In the genomic region with DNA sequence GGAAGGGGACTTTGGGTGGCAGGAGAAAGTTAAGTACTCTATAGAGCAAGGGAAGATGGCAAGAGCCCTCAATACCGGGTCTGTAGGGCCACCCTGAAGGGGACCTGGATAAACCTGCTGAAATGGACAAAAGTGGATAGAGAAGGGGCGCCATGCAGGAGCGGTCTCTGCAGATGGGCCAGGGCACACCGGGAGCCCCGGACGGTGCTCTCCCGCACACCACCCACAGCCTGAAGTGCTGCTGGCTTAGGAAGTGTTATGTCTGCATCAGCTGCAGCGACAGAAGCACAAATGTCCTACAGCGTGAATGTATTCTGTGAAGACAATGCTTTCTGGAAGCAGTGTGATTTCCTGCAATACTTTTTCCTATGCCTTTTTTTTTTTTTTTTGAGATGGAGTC, we compare ENCODE assay signal across 18 cellular contexts. TPM values are rescaled to one million over a fixed set of nuclear protein-coding genes. Genes with fewer than 3 reads are reported as not detected.
DNase-seq lines count a peak whose midpoint lies in the region; ATAC-seq and TF ChIP-seq lines count a peak whose summit lies in the region.
"Had no signal": no experiment of that assay in that cellular context is flagged by ENCODE, and none has a peak within 500 bp of the region (broad histone marks: within the 10 kb centered on the region; RNA-seq: fewer than 3 reads in every experiment).

No MANE protein-coding gene starts in this region.

- H3K79me2 ChIP-seq in SK-N-SH (ENCODE audit: insufficient read depth): no peaks in the 10 kb centered on the region
- peaks cover 42% of the 10 kb centered on the region for H3K79me2 ChIP-seq in smooth muscle cell (ENCODE audit: low read depth)

- no peak overlapping the region for H3K9ac ChIP-seq in SK-N-SH
- H3K9ac ChIP-seq in BLaER1 treated with 17β-estradiol and CSF1 and Interleukin-3, amounts not matched to agents 10 nM and 100 nM: no peak overlapping the region
- no peak overlapping the region for H3K9ac ChIP-seq in smooth muscle cell (ENCODE audit: low read depth)

- peaks cover 19% of the 10 kb centered on the region for H3K4me1 Mint-ChIP-seq in endothelial cell (ENCODE audit: unreplicated experiment)
- H3K4me1 Mint-ChIP-seq in activated CD8-positive, alpha-beta T cell treated with anti-CD3 and anti-CD28 coated beads, Interleukin-2, amount 10 ng/mL, durations not matched to agents 7 days and 5 days (ENCODE audit: low read depth): no peaks in the 10 kb centered on the region
- H3K4me1 Mint-ChIP-seq: CD8-positive, alpha-beta memory T cell had no signal

- no peak overlapping the region for H3K4me3 ChIP-seq in SK-N-SH (ENCODE audit: low read depth in 2 of 2, low read length in 1 of 2)
- H3K4me3 ChIP-seq in BLaER1 treated with 17β-estradiol and CSF1 and Interleukin-3, amounts not matched to agents 10 nM and 100 nM: no peak overlapping the region
- no peak overlapping the region for H3K4me3 ChIP-seq in smooth muscle cell

- TF ChIP-seq RAD21 in SK-N-SH (IDR thresholded peaks at IDR 0.05; ENCODE audit: low read length): no peak

- H3K9me3 Mint-ChIP-seq in endothelial cell (ENCODE audit: unreplicated experiment): peaks cover 5% of the 10 kb centered on the region
- H3K9me3 Mint-ChIP-seq in activated CD8-positive, alpha-beta T cell treated with anti-CD3 and anti-CD28 coated beads, Interleukin-2, amount 10 ng/mL, durations not matched to agents 7 days and 5 days (ENCODE audit: insufficient read depth): no peaks in the 10 kb centered on the region
- H3K9me3 Mint-ChIP-seq: HFFc6 had no signal

- peaks cover 41% of the 10 kb centered on the region for H3K36me3 Mint-ChIP-seq in endothelial cell (ENCODE audit: low read depth, unreplicated experiment)
- H3K36me3 Mint-ChIP-seq in activated CD8-positive, alpha-beta T cell treated with anti-CD3 and anti-CD28 coated beads, Interleukin-2, amount 10 ng/mL, durations not matched to agents 7 days and 5 days (ENCODE audit: low read depth): no peaks in the 10 kb centered on the region
- H3K36me3 Mint-ChIP-seq: CD8-positive, alpha-beta memory T cell had no signal

- TF ChIP-seq CTCF in SK-N-SH (IDR thresholded peaks at IDR 0.05): no peak
- no peak for TF ChIP-seq CTCF in endothelial cell (IDR thresholded peaks at IDR 0.05; ENCODE audit: unreplicated experiment)
- TF ChIP-seq CTCF in smooth muscle cell (IDR thresholded peaks at IDR 0.05; ENCODE audit: borderline replicate concordance, insufficient read depth, poor library complexity, severe bottlenecking): no peak

- H3F3A ChIP-seq in SK-N-SH (replicated peaks; ENCODE audit: insufficient read depth): no peaks in the 10 kb centered on the region
- peaks cover 10% of the 10 kb centered on the region for H3F3A ChIP-seq in smooth muscle cell (ENCODE audit: low read depth)

- H3K27me3 Mint-ChIP-seq in endothelial cell (ENCODE audit: unreplicated experiment): peaks cover 5% of the 10 kb centered on the region
- H3K27me3 Mint-ChIP-seq in activated CD8-positive, alpha-beta T cell treated with anti-CD3 and anti-CD28 coated beads, Interleukin-2, amount 10 ng/mL, durations not matched to agents 7 days and 5 days (ENCODE audit: low read depth): peaks cover under 1% of the 10 kb centered on the region

- no peak for DNase-seq in SK-N-SH
- DNase-seq in endothelial cell (ENCODE audit: low spot score): no peak
- no peak for DNase-seq in smooth muscle cell (lab: John Stamatoyannopoulos, UW; ENCODE audit: unreplicated experiment)
- no peak for DNase-seq in activated CD8-positive, alpha-beta T cell treated with anti-CD3 and anti-CD28 coated beads, Interleukin-2, amount 10 ng/mL, durations not matched to agents 7 days and 5 days
- no peak for DNase-seq in NCI-H1105 treated with DMSO at 0.1 percent for 48 hours (lab: John Stamatoyannopoulos, UW)
- DNase-seq: C1 segment of cervical spinal cord; CD4-positive, CD25-positive, alpha-beta regulatory T cell; CD8-positive, alpha-beta memory T cell; COR-L47; GDM1; GOT3; H7 had no signal

- H3K4me1 ChIP-seq in SK-N-SH (ENCODE audit: control insufficient read depth in 1 of 2, insufficient read depth in 2 of 2, low read depth in 1 of 2, low read length in 1 of 2) (no peaks in the 10 kb centered on the region; a peak in 1 of 4 replicates), smooth muscle cell (ENCODE audit: low read depth) (peaks cover 12% of the 10 kb centered on the region)
- peaks cover 18 to 78% (median 62%) of the 10 kb centered on the region in 10 experiments for H3K4me1 ChIP-seq in BLaER1 treated with 17β-estradiol and CSF1 and Interleukin-3, amounts not matched to agents 10 nM and 100 nM

- TF ChIP-seq EP300 in SK-N-SH (IDR thresholded peaks at IDR 0.05; ENCODE audit: borderline replicate concordance in 1 of 2, low read depth in 1 of 2, low read length in 1 of 2): no peak

- H3K27ac ChIP-seq in SK-N-SH (ENCODE audit: low read depth in 2 of 2, low read length in 1 of 2): no peak overlapping the region
- no peak overlapping the region for H3K27ac ChIP-seq in BLaER1 treated with 17β-estradiol and CSF1 and Interleukin-3, amounts not matched to agents 10 nM and 100 nM
- peak overlapping the region; percentile 57 for H3K27ac ChIP-seq in smooth muscle cell (ENCODE audit: low read depth)
- H3K27ac ChIP-seq: 22Rv1 had no signal

- ATAC-seq in SK-N-SH treated with all-trans-retinoic acid at 6 μM for 48 hours (peak; percentile 7), HG02588 (IDR thresholded peaks at IDR 0.05; ENCODE audit: unreplicated experiment) (no peak)
- ATAC-seq in activated CD8-positive, alpha-beta T cell treated with anti-CD3 and anti-CD28 coated beads, Interleukin-2, amount 10 ng/mL, durations not matched to agents 7 days and 5 days: no peak
- ATAC-seq: HCT116 had no signal

- H3K27me3 ChIP-seq in SK-N-SH (ENCODE audit: insufficient read depth) (no peaks in the 10 kb centered on the region), smooth muscle cell (ENCODE audit: low read depth) (no peaks in the 10 kb centered on the region)
- no peaks in the 10 kb centered on the region for H3K27me3 ChIP-seq in BLaER1 treated with 17β-estradiol and CSF1 and Interleukin-3, amounts not matched to agents 10 nM and 100 nM

- H4K20me1 ChIP-seq in SK-N-SH (ENCODE audit: insufficient read depth) (no peaks in the 10 kb centered on the region), smooth muscle cell (ENCODE audit: low read depth) (peaks cover 76% of the 10 kb centered on the region)
- H4K20me1 ChIP-seq in BLaER1 treated with 17β-estradiol and CSF1 and Interleukin-3, amounts not matched to agents 10 nM and 100 nM: peaks cover 0 to 6% (median 0%) of the 10 kb centered on the region in 11 experiments; a peak in 1 of 22 replicates

- H3K4me3 Mint-ChIP-seq in endothelial cell (ENCODE audit: unreplicated experiment): no peak overlapping the region
- no peak overlapping the region for H3K4me3 Mint-ChIP-seq in activated CD8-positive, alpha-beta T cell treated with anti-CD3 and anti-CD28 coated beads, Interleukin-2, amount 10 ng/mL, durations not matched to agents 7 days and 5 days
- H3K4me3 Mint-ChIP-seq: CD4-positive, CD25-positive, alpha-beta regulatory T cell; CD8-positive, alpha-beta memory T cell; HFFc6 had no signal

- no peaks in the 10 kb centered on the region for H3K9me2 ChIP-seq in SK-N-SH

- H2AFZ ChIP-seq in SK-N-SH (ENCODE audit: low read depth) (no peak overlapping the region), smooth muscle cell (ENCODE audit: low read depth) (no peak overlapping the region)

- peak overlapping the region; percentile 52 for H3K27ac Mint-ChIP-seq in endothelial cell (ENCODE audit: unreplicated experiment)
- H3K27ac Mint-ChIP-seq in activated CD8-positive, alpha-beta T cell treated with anti-CD3 and anti-CD28 coated beads, Interleukin-2, amount 10 ng/mL, durations not matched to agents 7 days and 5 days: no peak overlapping the region
- H3K27ac Mint-ChIP-seq: CD4-positive, CD25-positive, alpha-beta regulatory T cell; CD8-positive, alpha-beta memory T cell had no signal

- 94% methylated on average over 9 of the region's 9 CpGs for WGBS in SK-N-SH (ENCODE audit: low lambda C conversion rate)
- WGBS in smooth muscle cell (ENCODE audit: low lambda C conversion rate): 89% methylated on average over 9 of the region's 9 CpGs

- H3K4me2 ChIP-seq in SK-N-SH (no peak overlapping the region), smooth muscle cell (peak overlapping the region; percentile 2)
- H3K4me2 ChIP-seq in BLaER1 treated with 17β-estradiol and CSF1 and Interleukin-3, amounts not matched to agents 10 nM and 100 nM: peak overlapping the region in 9 of 11 experiments; percentile 9 to 80 (median 33); a peak in 12 of 22 replicates

- H3K9me3 ChIP-seq in SK-N-SH (no peaks in the 10 kb centered on the region), smooth muscle cell (replicated peaks; ENCODE audit: low read depth) (no peaks in the 10 kb centered on the region)
- peaks cover 0 to 18% (median 10%) of the 10 kb centered on the region in 11 experiments; a peak in 17 of 22 replicates for H3K9me3 ChIP-seq in BLaER1 treated with 17β-estradiol and CSF1 and Interleukin-3, amounts not matched to agents 10 nM and 100 nM (replicated peaks in 1 of 11)

- CTCF ChIA-PET in SK-N-SH (lab: Yijun Ruan, JAX): interaction anchor here (1.0 kb wide), 1 partner anchor 82 kb away, joined by 3 read pairs; the partner anchor contains the start of gene BAIAP2L1
- CTCF ChIA-PET in activated CD8-positive, alpha-beta T cell treated with anti-CD3 and anti-CD28 coated beads, Interleukin-2, amount 10 ng/mL, durations not matched to agents 7 days and 5 days (lab: Charles Lee): no interaction called here

- POLR2A ChIA-PET in SK-N-SH (lab: Yijun Ruan, JAX): no interaction called here
- POLR2A ChIA-PET in activated CD8-positive, alpha-beta T cell treated with anti-CD3 and anti-CD28 coated beads, Interleukin-2, amount 10 ng/mL, durations not matched to agents 7 days and 5 days (lab: Charles Lee): no interaction called here

- H3K36me3 ChIP-seq in SK-N-SH (replicated peaks in 1 of 2; ENCODE audit: control insufficient read depth in 1 of 2, insufficient read depth in 2 of 2, low read length in 1 of 2) (no peaks in the 10 kb centered on the region), smooth muscle cell (ENCODE audit: low read depth) (peaks cover 4% of the 10 kb centered on the region)
- H3K36me3 ChIP-seq in BLaER1 treated with 17β-estradiol and CSF1 and Interleukin-3, amounts not matched to agents 10 nM and 100 nM: no peaks in the 10 kb centered on the region

TF ChIP-seq in SK-N-SH, 30 proteins besides CTCF, POLR2A, EP300 and RAD21 (continues in another document):
- TF ChIP-seq FOXM1 (IDR thresholded peaks at IDR 0.05; ENCODE audit: low read depth): no peak
- no peak for TF ChIP-seq RCOR1 (IDR thresholded peaks at IDR 0.05; ENCODE audit: low read length)
- TF ChIP-seq TCF12 (IDR thresholded peaks at IDR 0.05): no peak
- TF ChIP-seq RXRA (IDR thresholded peaks at IDR 0.05; ENCODE audit: borderline replicate concordance, low read depth): no peak
- no peak for TF ChIP-seq NRF1 (IDR thresholded peaks at IDR 0.05; ENCODE audit: low read depth, low read length)

RNA-seq across cellular contexts. Expression of gene BRI3, which starts 37.7 kb away (rescaled TPM):
- polyA plus RNA-seq in SK-N-SH (2012; rRNA removed) (108 and 128 TPM in 2 replicates), smooth muscle cell (83.0 and 84.9 TPM in 2 replicates)
- 138 and 139 TPM in 2 replicates for polyA plus RNA-seq in SK-N-SH (2012; cell fraction: cytosol; rRNA removed)
- polyA plus RNA-seq in SK-N-SH (2012; cell fraction: nucleus; rRNA removed): 49.3 and 55.5 TPM in 2 replicates
- total RNA-seq in endothelial cell (ENCODE audit: unreplicated experiment) (300 TPM), smooth muscle cell (58.4 and 70.1 TPM in 2 replicates)
- total RNA-seq in activated CD8-positive, alpha-beta T cell treated with anti-CD3 and anti-CD28 coated beads, Interleukin-2, amount 10 ng/mL, durations not matched to agents 7 days and 5 days: 10 to 100 TPM; 35.0 to 35.5 TPM
